In the genomic region with DNA sequence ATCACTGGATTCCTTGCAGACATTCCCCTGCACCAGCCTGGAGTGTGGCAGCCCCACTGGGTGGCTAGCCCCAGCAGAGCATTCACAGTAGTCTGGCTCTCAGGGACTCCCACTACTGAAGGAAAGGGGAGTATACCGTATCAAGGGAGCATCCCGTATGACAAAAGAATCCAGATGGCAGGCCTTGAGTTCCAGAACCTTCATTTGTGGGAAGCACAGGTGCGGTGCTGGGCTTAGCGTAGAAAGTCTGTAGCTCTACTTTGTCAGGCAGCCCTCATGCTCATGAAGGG, we compare ENCODE assay signal across 16 cellular contexts.
DNase-seq lines count a peak whose midpoint lies in the region; ATAC-seq, FAIRE-seq and TF ChIP-seq lines count a peak whose summit lies in the region.
"Had no signal": no experiment of that assay in that cellular context is flagged by ENCODE, and none has a peak within 500 bp of the region (broad histone marks: within the 10 kb centered on the region; RNA-seq: fewer than 3 reads in every experiment).

No MANE protein-coding gene starts in this region.

- peak; percentile 9 for FAIRE-seq in GM12892 (lab: Jason Lieb, UNC)
- FAIRE-seq: A204.1, GM12891, K562 had no signal

- peaks cover under 1% of the 10 kb centered on the region for H3K36me3 Mint-ChIP-seq in T-helper 17 cell (ENCODE audit: low read depth)
- H3K36me3 Mint-ChIP-seq in natural killer cell treated with Interleukin-12 subunit alpha and Interleukin-12 subunit beta and Interleukin-15 and Interleukin-18, amount 100 ng/mL, for 72 hours: peaks cover 14% of the 10 kb centered on the region

- no peaks in the 10 kb centered on the region for H3K4me1 Mint-ChIP-seq in T-helper 17 cell
- H3K4me1 Mint-ChIP-seq in natural killer cell treated with Interleukin-12 subunit alpha and Interleukin-12 subunit beta and Interleukin-15 and Interleukin-18, amount 100 ng/mL, for 72 hours (ENCODE audit: low read depth in 2 of 2): peaks cover 5 to 7% of the 10 kb centered on the region in 2 donors
- H3K4me1 Mint-ChIP-seq: B cell had no signal

- ATAC-seq in Right ventricle myocardium superior (ENCODE audit: poor library complexity): no peak
- ATAC-seq in T-helper 17 cell: peak; percentile 25
- peak; percentile 31 to 45 for ATAC-seq in natural killer cell treated with Interleukin-12 subunit alpha and Interleukin-12 subunit beta and Interleukin-15 and Interleukin-18, amount 100 ng/mL, for 72 hours

- no peaks in the 10 kb centered on the region for H3K9me3 ChIP-seq in cardiac muscle cell (ENCODE audit: low read depth)
- H3K9me3 ChIP-seq in T-helper 17 cell (ENCODE audit: control insufficient read depth, low read length, poor library complexity, severe bottlenecking): no peaks in the 10 kb centered on the region

- H3K27ac Mint-ChIP-seq in T-helper 17 cell: peak overlapping the region; percentile 41
- no peak overlapping the region for H3K27ac Mint-ChIP-seq in natural killer cell treated with Interleukin-12 subunit alpha and Interleukin-12 subunit beta and Interleukin-15 and Interleukin-18, amount 100 ng/mL, for 72 hours
- H3K27ac Mint-ChIP-seq: B cell; CD4-positive, alpha-beta T cell had no signal

- H3K27ac ChIP-seq in cardiac muscle cell: peak overlapping the region; percentile 45
- H3K27ac ChIP-seq: HL-60 had no signal

- DNase-seq in cardiac muscle cell (ENCODE audit: low read depth in 1 of 2, low spot score in 1 of 2) (no peak), Right ventricle myocardium superior (no peak), GM12892 (ENCODE audit: insufficient read length) (no peak), T-helper 17 cell (no peak), cerebellum (ENCODE audit: low spot score) (no peak), EL (no peak)
- no peak for DNase-seq in natural killer cell treated with Interleukin-12 subunit alpha and Interleukin-12 subunit beta and Interleukin-15 and Interleukin-18, amount 100 ng/mL, for 72 hours (ENCODE audit: low spot score)
- DNase-seq: Calu3; CD4-positive, alpha-beta T cell; DMS153; HCEC 1CT had no signal

- no peaks in the 10 kb centered on the region for H3K9me3 Mint-ChIP-seq in natural killer cell treated with Interleukin-12 subunit alpha and Interleukin-12 subunit beta and Interleukin-15 and Interleukin-18, amount 100 ng/mL, for 72 hours
- H3K9me3 Mint-ChIP-seq: CD4-positive, alpha-beta T cell had no signal

- TF ChIP-seq CTCF in cardiac muscle cell (IDR thresholded peaks at IDR 0.05; ENCODE audit: low read depth, low read length): no peak

- H3K27me3 ChIP-seq in cardiac muscle cell: no peaks in the 10 kb centered on the region

- H3K4me1 ChIP-seq in cardiac muscle cell (ENCODE audit: low read depth): peaks cover 16% of the 10 kb centered on the region

- H3K4me3 ChIP-seq in cardiac muscle cell: no peak overlapping the region
- H3K4me3 ChIP-seq: K562 had no signal

- TF ChIP-seq POLR2A in GM12892 (IDR thresholded peaks at IDR 0.05; ENCODE audit: low read depth, low read length): no peak

- intact Hi-C loops in Right ventricle myocardium superior (cut with DNase I): no loop called here

- H3K27me3 Mint-ChIP-seq in T-helper 17 cell: no peaks in the 10 kb centered on the region
- no peaks in the 10 kb centered on the region for H3K27me3 Mint-ChIP-seq in natural killer cell treated with Interleukin-12 subunit alpha and Interleukin-12 subunit beta and Interleukin-15 and Interleukin-18, amount 100 ng/mL, for 72 hours
- H3K27me3 Mint-ChIP-seq: B cell; CD4-positive, alpha-beta T cell had no signal

- H3K36me3 ChIP-seq in cardiac muscle cell: no peaks in the 10 kb centered on the region

- no peak overlapping the region for H3K4me3 Mint-ChIP-seq in T-helper 17 cell
- no peak overlapping the region for H3K4me3 Mint-ChIP-seq in natural killer cell treated with Interleukin-12 subunit alpha and Interleukin-12 subunit beta and Interleukin-15 and Interleukin-18, amount 100 ng/mL, for 72 hours
- H3K4me3 Mint-ChIP-seq: B cell; CD4-positive, alpha-beta T cell had no signal
